Comparison of ENCODE assay signal across 19 cellular contexts in the genomic region with DNA sequence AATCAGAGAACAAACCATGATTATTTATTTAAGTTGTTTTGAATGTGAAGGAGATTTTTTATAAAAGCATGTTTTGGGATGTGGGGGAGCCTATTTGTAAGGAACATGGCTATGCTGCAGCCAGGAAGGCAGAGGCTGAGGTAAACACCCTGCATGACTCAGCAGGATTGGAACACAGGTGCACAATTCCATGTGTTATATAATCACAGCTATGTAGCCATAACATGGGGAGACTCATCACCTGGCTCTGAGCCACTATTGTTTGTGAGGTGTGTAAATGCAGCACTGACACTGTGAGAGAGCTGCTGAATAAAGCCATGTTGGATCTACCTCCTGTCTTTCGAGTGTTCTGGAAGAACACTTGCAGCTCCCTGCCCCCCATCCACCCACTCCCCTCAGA.
A peak's percentile ranks its signal among the peaks of the same experiment; 100 is the strongest.
DNase-seq lines count a peak whose midpoint lies in the region.
"Had no signal": no experiment of that assay in that cellular context is flagged by ENCODE, and none has a peak within 500 bp of the region (broad histone marks: within the 10 kb centered on the region; RNA-seq: fewer than 3 reads in every experiment).

No MANE protein-coding gene starts in this region.

- H4K8ac ChIP-seq in mesenchymal stem cell (ENCODE audit: low read length), result peak overlapping the region; percentile 37

- DNase-seq in NCI-H2171 treated with DMSO at 0.1 percent for 48 hours (lab: John Stamatoyannopoulos, UW) (peak; percentile 24), NCI-H2171 (lab: John Stamatoyannopoulos, UW) (no peak), M059J (ENCODE audit: low read depth) (peak; percentile 40), SW480 (ENCODE audit: low spot score) (peak; percentile 58), mesenchymal stem cell (no peak), NCI-H526 treated with DMSO at 0.1 percent for 48 hours (lab: John Stamatoyannopoulos, UW) (no peak), 8988T (no peak), posterior vena cava (ENCODE audit: low spot score) (no peak)
- DNase-seq: activated CD4-positive, alpha-beta T cell treated with anti-CD3 and anti-CD28 coated beads, Interleukin-2, amount 50 U/mL, for 48 hours; glutamatergic neuron; Karpas-422; left lung; NCI-H2227 treated with DMSO at 0.1 percent for 48 hours; psoas muscle; stimulated activated CD4-positive, alpha-beta T cell treated with anti-CD3 and anti-CD28 coated beads, Interleukin-4, amount 100 ng/mL, for 1 hour had no signal

- no peak overlapping the region for H3K14ac ChIP-seq in mesenchymal stem cell (ENCODE audit: low read length in 2 of 2)

- no peak overlapping the region for H2BK120ac ChIP-seq in mesenchymal stem cell (ENCODE audit: low read depth, low read length)

- H3K9ac ChIP-seq in mesenchymal stem cell (ENCODE audit: low read length), result no peak overlapping the region
- H3K9ac ChIP-seq: neural progenitor cell had no signal

- no peaks in the 10 kb centered on the region for H3K36me3 ChIP-seq in mesenchymal stem cell (ENCODE audit: control insufficient read depth in 1 of 2, insufficient read depth in 2 of 2, low read depth in 1 of 2, low read length in 2 of 2)
- H3K36me3 ChIP-seq: cardiac muscle cell, left lung, neural progenitor cell had no signal

- no peak overlapping the region for H2BK5ac ChIP-seq in mesenchymal stem cell (ENCODE audit: low read depth, low read length, poor library complexity, severe bottlenecking)

- H3K4ac ChIP-seq in mesenchymal stem cell (ENCODE audit: low read depth in 1 of 2, low read length in 2 of 2), result no peak overlapping the region

- no peaks in the 10 kb centered on the region for H3K4me1 ChIP-seq in mesenchymal stem cell (ENCODE audit: control insufficient read depth, insufficient read depth, low read depth, low read length)
- H3K4me1 ChIP-seq: left lung, neural progenitor cell, psoas muscle had no signal

- H3K79me1 ChIP-seq in mesenchymal stem cell (replicated peaks; ENCODE audit: low read length, poor library complexity, severe bottlenecking), result no peaks in the 10 kb centered on the region

- no peak overlapping the region for H2AFZ ChIP-seq in mesenchymal stem cell (ENCODE audit: low read depth, low read length)
- H2AFZ ChIP-seq: neural progenitor cell had no signal

- H2BK15ac ChIP-seq in mesenchymal stem cell (ENCODE audit: low read depth, poor library complexity, severe bottlenecking), result no peak overlapping the region

- H4K91ac ChIP-seq in mesenchymal stem cell (ENCODE audit: low read length), result no peak overlapping the region

- no peak overlapping the region for H2AK5ac ChIP-seq in mesenchymal stem cell (ENCODE audit: low read length, severe bottlenecking)

- H3K4me3 ChIP-seq in mesenchymal stem cell (ENCODE audit: insufficient read depth in 1 of 2, low read depth in 1 of 2, low read length in 2 of 2), result no peak overlapping the region
- H3K4me3 ChIP-seq: cardiac muscle cell, left lung, neural progenitor cell, psoas muscle, smooth muscle cell had no signal

- no peaks in the 10 kb centered on the region for H3K27me3 ChIP-seq in mesenchymal stem cell (ENCODE audit: control insufficient read depth in 1 of 2, insufficient read depth in 1 of 2, low read length in 2 of 2)
- H3K27me3 ChIP-seq: cardiac muscle cell, left lung, neural progenitor cell had no signal

- H3K23ac ChIP-seq in mesenchymal stem cell (ENCODE audit: low read length in 2 of 2), result no peak overlapping the region

- H3K18ac ChIP-seq in mesenchymal stem cell (ENCODE audit: low read depth in 1 of 2, low read length in 2 of 2), result no peak overlapping the region

- no CpG with 5 or more reads among the region's 1 CpG for WGBS in mesenchymal stem cell

- H3K27ac ChIP-seq in mesenchymal stem cell (ENCODE audit: low read length, poor library complexity, severe bottlenecking), result no peak overlapping the region
- H3K27ac ChIP-seq: C4-2B, cardiac muscle cell, left lung, neural progenitor cell, psoas muscle had no signal

- no peaks in the 10 kb centered on the region for H3K9me3 ChIP-seq in mesenchymal stem cell (ENCODE audit: control insufficient read depth, low read length)
- H3K9me3 ChIP-seq: psoas muscle had no signal

- H2BK12ac ChIP-seq in mesenchymal stem cell (ENCODE audit: low read length in 2 of 2), result no peak overlapping the region

- intact Hi-C loops in posterior vena cava (cut with DNase I), result no loop called here

- no peak overlapping the region for H3K4me2 ChIP-seq in mesenchymal stem cell (ENCODE audit: low read length, poor library complexity, severe bottlenecking)
- H3K4me2 ChIP-seq: neural progenitor cell, smooth muscle cell had no signal

Comparison
In these comparisons a context has a peak if more than half of its experiments do, and no peak if none do; other contexts are left out.
1. DNase-seq: peak in NCI-H2171 treated with DMSO at 0.1 percent for 48 hours (single experiment), M059J (single experiment) and SW480 (single experiment); none in NCI-H2171 (single experiment), mesenchymal stem cell (single experiment), NCI-H526 treated with DMSO at 0.1 percent for 48 hours (single experiment), 8988T (single experiment) and posterior vena cava (single experiment).